ENCODE assay signal across 2 cellular contexts in the genomic region with DNA sequence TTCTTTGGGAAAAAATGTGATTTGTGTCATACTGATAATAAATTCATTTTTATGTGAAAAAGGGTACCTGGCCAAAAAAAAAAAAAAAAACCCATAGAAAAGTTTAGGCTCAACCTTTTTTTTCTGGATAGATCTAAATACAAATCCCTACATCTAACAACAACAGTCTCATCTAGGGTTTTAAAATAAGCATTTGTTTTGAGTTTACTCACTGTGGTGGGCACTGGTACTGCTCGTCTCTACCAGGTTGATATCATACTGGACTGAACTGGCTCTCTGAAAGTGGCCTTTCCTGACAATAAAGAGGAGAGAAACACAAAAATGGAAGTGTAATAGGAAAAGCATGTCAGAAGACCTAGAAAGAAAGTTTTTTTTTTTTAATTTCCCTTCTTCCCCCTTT.
TF ChIP-seq lines count a peak whose summit lies in the region.

No MANE protein-coding gene starts in this region.

TF ChIP-seq in liver, 16 proteins besides CTCF, POLR2A, EP300 and RAD21:
- TF ChIP-seq YY1 (IDR thresholded peaks at IDR 0.05) (no peak), HNF4G (IDR thresholded peaks at IDR 0.05) (no peak), GABPA (IDR thresholded peaks at IDR 0.05 in 1 of 2, conservative IDR thresholded peaks at IDR 0.05 in 1 of 2) (no peak)
- TF ChIP-seq, protein P1, sequence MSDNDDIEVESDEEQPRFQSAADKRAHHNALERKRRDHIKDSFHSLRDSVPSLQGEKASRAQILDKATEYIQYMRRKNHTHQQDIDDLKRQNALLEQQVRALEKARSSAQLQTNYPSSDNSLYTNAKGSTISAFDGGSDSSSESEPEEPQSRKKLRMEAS (IDR thresholded peaks at IDR 0.05), result no peak
- TF ChIP-seq, protein P2, sequence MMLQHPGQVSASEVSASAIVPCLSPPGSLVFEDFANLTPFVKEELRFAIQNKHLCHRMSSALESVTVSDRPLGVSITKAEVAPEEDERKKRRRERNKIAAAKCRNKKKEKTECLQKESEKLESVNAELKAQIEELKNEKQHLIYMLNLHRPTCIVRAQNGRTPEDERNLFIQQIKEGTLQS (IDR thresholded peaks at IDR 0.05), result no peak
TF ChIP-seq in liver: peak in this region for 0.

TF ChIP-seq in HepG2, 621 proteins besides CTCF, POLR2A, EP300 and RAD21:
- TF ChIP-seq ZBTB7A (CRISPR knock-in tag; IDR thresholded peaks at IDR 0.05), result no peak
- TF ChIP-seq, protein P3, sequence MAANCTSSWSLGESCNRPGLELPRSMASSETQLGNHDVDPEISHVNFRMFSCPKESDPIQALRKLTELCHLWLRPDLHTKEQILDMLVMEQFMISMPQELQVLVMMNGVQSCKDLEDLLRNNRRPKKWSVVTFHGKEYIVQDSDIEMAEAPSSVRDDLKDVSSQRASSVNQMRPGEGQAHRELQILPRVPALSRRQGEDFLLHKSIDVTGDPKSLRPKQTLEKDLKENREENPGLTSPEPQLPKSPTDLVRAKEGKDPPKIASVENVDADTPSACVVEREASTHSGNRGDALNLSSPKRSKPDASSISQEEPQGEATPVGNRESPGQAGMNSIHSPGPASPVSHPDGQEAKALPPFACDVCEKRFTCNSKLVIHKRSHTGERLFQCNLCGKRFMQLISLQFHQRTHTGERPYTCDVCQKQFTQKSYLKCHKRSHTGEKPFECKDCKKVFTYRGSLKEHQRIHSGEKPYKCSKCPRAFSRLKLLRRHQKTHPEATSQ (CRISPR knock-in tag; IDR thresholded peaks at IDR 0.05; ENCODE audit: borderline replicate concordance), result no peak
- TF ChIP-seq, protein P4, sequence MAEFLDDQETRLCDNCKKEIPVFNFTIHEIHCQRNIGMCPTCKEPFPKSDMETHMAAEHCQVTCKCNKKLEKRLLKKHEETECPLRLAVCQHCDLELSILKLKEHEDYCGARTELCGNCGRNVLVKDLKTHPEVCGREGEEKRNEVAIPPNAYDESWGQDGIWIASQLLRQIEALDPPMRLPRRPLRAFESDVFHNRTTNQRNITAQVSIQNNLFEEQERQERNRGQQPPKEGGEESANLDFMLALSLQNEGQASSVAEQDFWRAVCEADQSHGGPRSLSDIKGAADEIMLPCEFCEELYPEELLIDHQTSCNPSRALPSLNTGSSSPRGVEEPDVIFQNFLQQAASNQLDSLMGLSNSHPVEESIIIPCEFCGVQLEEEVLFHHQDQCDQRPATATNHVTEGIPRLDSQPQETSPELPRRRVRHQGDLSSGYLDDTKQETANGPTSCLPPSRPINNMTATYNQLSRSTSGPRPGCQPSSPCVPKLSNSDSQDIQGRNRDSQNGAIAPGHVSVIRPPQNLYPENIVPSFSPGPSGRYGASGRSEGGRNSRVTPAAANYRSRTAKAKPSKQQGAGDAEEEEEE (CRISPR knock-in tag; IDR thresholded peaks at IDR 0.05; ENCODE audit: borderline replicate concordance), result no peak
- TF ChIP-seq, protein P5, sequence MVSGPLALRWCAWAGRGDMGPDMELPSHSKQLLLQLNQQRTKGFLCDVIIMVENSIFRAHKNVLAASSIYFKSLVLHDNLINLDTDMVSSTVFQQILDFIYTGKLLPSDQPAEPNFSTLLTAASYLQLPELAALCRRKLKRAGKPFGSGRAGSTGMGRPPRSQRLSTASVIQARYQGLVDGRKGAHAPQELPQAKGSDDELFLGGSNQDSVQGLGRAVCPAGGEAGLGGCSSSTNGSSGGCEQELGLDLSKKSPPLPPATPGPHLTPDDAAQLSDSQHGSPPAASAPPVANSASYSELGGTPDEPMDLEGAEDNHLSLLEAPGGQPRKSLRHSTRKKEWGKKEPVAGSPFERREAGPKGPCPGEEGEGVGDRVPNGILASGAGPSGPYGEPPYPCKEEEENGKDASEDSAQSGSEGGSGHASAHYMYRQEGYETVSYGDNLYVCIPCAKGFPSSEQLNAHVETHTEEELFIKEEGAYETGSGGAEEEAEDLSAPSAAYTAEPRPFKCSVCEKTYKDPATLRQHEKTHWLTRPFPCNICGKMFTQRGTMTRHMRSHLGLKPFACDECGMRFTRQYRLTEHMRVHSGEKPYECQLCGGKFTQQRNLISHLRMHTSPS (CRISPR knock-in tag; IDR thresholded peaks at IDR 0.05; ENCODE audit: low read depth), result no peak
- TF ChIP-seq FOXK2 (IDR thresholded peaks at IDR 0.05), result no peak
- no peak for TF ChIP-seq FOXM1 (CRISPR knock-in tag; IDR thresholded peaks at IDR 0.05)
- no peak for TF ChIP-seq GTF2F1 (IDR thresholded peaks at IDR 0.05; ENCODE audit: low read length)
- TF ChIP-seq ZKSCAN1 (IDR thresholded peaks at IDR 0.05; ENCODE audit: low read length), result no peak
- no peak for TF ChIP-seq TEAD3 (CRISPR knock-in tag; optimal IDR thresholded peaks at IDR 0.05; ENCODE audit: borderline replicate concordance)
- TF ChIP-seq, protein P6, sequence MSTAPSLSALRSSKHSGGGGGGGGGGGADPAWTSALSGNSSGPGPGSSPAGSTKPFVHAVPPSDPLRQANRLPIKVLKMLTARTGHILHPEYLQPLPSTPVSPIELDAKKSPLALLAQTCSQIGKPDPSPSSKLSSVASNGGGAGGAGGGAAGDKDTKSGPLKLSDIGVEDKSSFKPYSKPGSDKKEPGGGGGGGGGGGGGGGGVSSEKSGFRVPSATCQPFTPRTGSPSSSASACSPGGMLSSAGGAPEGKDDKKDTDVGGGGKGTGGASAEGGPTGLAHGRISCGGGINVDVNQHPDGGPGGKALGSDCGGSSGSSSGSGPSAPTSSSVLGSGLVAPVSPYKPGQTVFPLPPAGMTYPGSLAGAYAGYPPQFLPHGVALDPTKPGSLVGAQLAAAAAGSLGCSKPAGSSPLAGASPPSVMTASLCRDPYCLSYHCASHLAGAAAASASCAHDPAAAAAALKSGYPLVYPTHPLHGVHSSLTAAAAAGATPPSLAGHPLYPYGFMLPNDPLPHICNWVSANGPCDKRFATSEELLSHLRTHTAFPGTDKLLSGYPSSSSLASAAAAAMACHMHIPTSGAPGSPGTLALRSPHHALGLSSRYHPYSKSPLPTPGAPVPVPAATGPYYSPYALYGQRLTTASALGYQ (CRISPR knock-in tag; IDR thresholded peaks at IDR 0.05), result no peak
- TF ChIP-seq ZNF724P (CRISPR knock-in tag; IDR thresholded peaks at IDR 0.05; ENCODE audit: borderline replicate concordance), result no peak
- TF ChIP-seq SAP130 (CRISPR knock-in tag; IDR thresholded peaks at IDR 0.05; ENCODE audit: low read depth), result no peak
- TF ChIP-seq, protein P7, sequence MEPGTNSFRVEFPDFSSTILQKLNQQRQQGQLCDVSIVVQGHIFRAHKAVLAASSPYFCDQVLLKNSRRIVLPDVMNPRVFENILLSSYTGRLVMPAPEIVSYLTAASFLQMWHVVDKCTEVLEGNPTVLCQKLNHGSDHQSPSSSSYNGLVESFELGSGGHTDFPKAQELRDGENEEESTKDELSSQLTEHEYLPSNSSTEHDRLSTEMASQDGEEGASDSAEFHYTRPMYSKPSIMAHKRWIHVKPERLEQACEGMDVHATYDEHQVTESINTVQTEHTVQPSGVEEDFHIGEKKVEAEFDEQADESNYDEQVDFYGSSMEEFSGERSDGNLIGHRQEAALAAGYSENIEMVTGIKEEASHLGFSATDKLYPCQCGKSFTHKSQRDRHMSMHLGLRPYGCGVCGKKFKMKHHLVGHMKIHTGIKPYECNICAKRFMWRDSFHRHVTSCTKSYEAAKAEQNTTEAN (CRISPR knock-in tag; conservative IDR thresholded peaks at IDR 0.05), result no peak
- TF ChIP-seq SRF (IDR thresholded peaks at IDR 0.05; ENCODE audit: low read depth, low read length), result no peak
- TF ChIP-seq, protein P8, sequence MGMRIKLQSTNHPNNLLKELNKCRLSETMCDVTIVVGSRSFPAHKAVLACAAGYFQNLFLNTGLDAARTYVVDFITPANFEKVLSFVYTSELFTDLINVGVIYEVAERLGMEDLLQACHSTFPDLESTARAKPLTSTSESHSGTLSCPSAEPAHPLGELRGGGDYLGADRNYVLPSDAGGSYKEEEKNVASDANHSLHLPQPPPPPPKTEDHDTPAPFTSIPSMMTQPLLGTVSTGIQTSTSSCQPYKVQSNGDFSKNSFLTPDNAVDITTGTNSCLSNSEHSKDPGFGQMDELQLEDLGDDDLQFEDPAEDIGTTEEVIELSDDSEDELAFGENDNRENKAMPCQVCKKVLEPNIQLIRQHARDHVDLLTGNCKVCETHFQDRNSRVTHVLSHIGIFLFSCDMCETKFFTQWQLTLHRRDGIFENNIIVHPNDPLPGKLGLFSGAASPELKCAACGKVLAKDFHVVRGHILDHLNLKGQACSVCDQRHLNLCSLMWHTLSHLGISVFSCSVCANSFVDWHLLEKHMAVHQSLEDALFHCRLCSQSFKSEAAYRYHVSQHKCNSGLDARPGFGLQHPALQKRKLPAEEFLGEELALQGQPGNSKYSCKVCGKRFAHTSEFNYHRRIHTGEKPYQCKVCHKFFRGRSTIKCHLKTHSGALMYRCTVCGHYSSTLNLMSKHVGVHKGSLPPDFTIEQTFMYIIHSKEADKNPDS (CRISPR knock-in tag; IDR thresholded peaks at IDR 0.05), result no peak
- no peak for TF ChIP-seq ZNF777 (CRISPR knock-in tag; IDR thresholded peaks at IDR 0.05)
- no peak for TF ChIP-seq RAD51 (IDR thresholded peaks at IDR 0.05; ENCODE audit: borderline replicate concordance)
- no peak for TF ChIP-seq GATA4 (IDR thresholded peaks at IDR 0.05; ENCODE audit: borderline replicate concordance, low read depth)
- no peak for TF ChIP-seq SMAD3 (CRISPR knock-in tag; IDR thresholded peaks at IDR 0.05)
- no peak for TF ChIP-seq TCF7 (IDR thresholded peaks at IDR 0.05; ENCODE audit: low read depth)
